Comparison of ENCODE assay signal across 18 cellular contexts in the genomic region with DNA sequence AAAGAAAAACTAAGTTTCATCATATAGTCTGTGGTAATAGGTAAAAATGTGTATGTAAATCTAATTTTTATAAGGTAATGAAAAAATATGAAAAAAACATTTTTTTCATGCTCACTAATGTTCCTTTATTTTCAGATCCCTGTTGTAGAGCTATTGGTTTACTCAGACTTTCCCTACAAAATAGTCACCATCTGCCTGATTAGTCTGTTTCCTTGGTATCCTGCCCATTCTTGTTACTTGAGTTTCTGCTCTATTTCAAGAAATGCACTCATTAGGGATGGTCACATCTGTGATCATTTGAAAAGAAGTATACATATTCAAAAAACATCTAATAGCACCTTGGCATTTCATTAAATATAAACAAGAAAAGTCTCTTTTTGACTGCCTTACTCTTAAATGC. TPM values are rescaled to one million over a fixed set of nuclear protein-coding genes. Genes with fewer than 3 reads are reported as not detected.
DNase-seq lines count a peak whose midpoint lies in the region; ATAC-seq and TF ChIP-seq lines count a peak whose summit lies in the region.
"Had no signal": no experiment of that assay in that cellular context is flagged by ENCODE, and none has a peak within 500 bp of the region (broad histone marks: within the 10 kb centered on the region; RNA-seq: fewer than 3 reads in every experiment).

No MANE protein-coding gene starts in this region.

- H2AFZ ChIP-seq in mesenchymal stem cell (ENCODE audit: low read depth, low read length) = no peak overlapping the region

- no peaks in the 10 kb centered on the region for H4K20me1 ChIP-seq in DOHH2 (ENCODE audit: control insufficient read depth, insufficient read depth, low read depth, low read length)

- no peaks in the 10 kb centered on the region for H3K79me2 ChIP-seq in DOHH2 (ENCODE audit: control insufficient read depth, low read length)

- H3K14ac ChIP-seq in mesenchymal stem cell (ENCODE audit: low read length in 2 of 2) = no peak overlapping the region

- no peak overlapping the region for H2BK15ac ChIP-seq in mesenchymal stem cell (ENCODE audit: low read depth, poor library complexity, severe bottlenecking)

- H2AK5ac ChIP-seq in mesenchymal stem cell (ENCODE audit: low read length, severe bottlenecking) = no peak overlapping the region

- H2BK120ac ChIP-seq in mesenchymal stem cell (ENCODE audit: low read depth, low read length) = no peak overlapping the region

- peak overlapping the region; percentile 14; the same call in 1 of the 2 replicates for H3K4me2 ChIP-seq in DOHH2 (ENCODE audit: low read length)
- H3K4me2 ChIP-seq in mesenchymal stem cell (ENCODE audit: low read length, poor library complexity, severe bottlenecking) = no peak overlapping the region

- ATAC-seq in HG02759 (IDR thresholded peaks at IDR 0.05; ENCODE audit: unreplicated experiment) (no peak), SK-N-SH treated with all-trans-retinoic acid at 6 μM for 48 hours (no peak)
- ATAC-seq: T-cell had no signal

- DNase-seq in NCI-H1694 treated with DMSO at 0.1 percent for 48 hours (lab: John Stamatoyannopoulos, UW) = peak; percentile 38
- DNase-seq in cerebellar cortex (ENCODE audit: low spot score) = peak; percentile 40
- no peak for DNase-seq in mesenchymal stem cell
- no peak for DNase-seq in iPS-NIHi11 (ENCODE audit: low spot score)
- DNase-seq in KBM-7 = no peak
- DNase-seq: DND-41, GF-D8, HCEC 1CT, NCI-H1417 treated with DMSO at 0.1 percent for 48 hours, NCI-H2029, NCI-H82, SHP77, T-cell had no signal

- H3K9me3 ChIP-seq in DOHH2 (ENCODE audit: control insufficient read depth, insufficient read depth, low read length) (no peaks in the 10 kb centered on the region), mesenchymal stem cell (ENCODE audit: control insufficient read depth, low read length) (no peaks in the 10 kb centered on the region)

- no peaks in the 10 kb centered on the region for H3K27me3 ChIP-seq in DOHH2 (ENCODE audit: control insufficient read depth, low read length)
- no peaks in the 10 kb centered on the region for H3K27me3 ChIP-seq in mesenchymal stem cell (ENCODE audit: control insufficient read depth in 1 of 2, insufficient read depth in 1 of 2, low read length in 2 of 2)

- H4K8ac ChIP-seq in mesenchymal stem cell (ENCODE audit: low read length) = no peak overlapping the region

- no peak overlapping the region for H2BK5ac ChIP-seq in mesenchymal stem cell (ENCODE audit: low read depth, low read length, poor library complexity, severe bottlenecking)

- no peak overlapping the region for H2BK12ac ChIP-seq in mesenchymal stem cell (ENCODE audit: low read length in 2 of 2)

- no peak overlapping the region for H3K23ac ChIP-seq in mesenchymal stem cell (ENCODE audit: low read length in 2 of 2)

- no peak overlapping the region for H3K18ac ChIP-seq in mesenchymal stem cell (ENCODE audit: low read depth in 1 of 2, low read length in 2 of 2)

- H3K9ac ChIP-seq in mesenchymal stem cell (ENCODE audit: low read length) = peak overlapping the region; percentile 55

- H3K4me3 ChIP-seq in DOHH2 (ENCODE audit: low read length) = no peak overlapping the region
- no peak overlapping the region for H3K4me3 ChIP-seq in mesenchymal stem cell (ENCODE audit: insufficient read depth in 1 of 2, low read depth in 1 of 2, low read length in 2 of 2)
- H3K4me3 ChIP-seq: SK-N-MC had no signal

- no peaks in the 10 kb centered on the region for H3F3A ChIP-seq in DOHH2 (ENCODE audit: control insufficient read depth, insufficient read depth)

- H3K4me1 ChIP-seq in DOHH2 (ENCODE audit: control insufficient read depth, low read length) = peaks cover 9% of the 10 kb centered on the region
- no peaks in the 10 kb centered on the region for H3K4me1 ChIP-seq in mesenchymal stem cell (ENCODE audit: control insufficient read depth, insufficient read depth, low read depth, low read length)

- no peak overlapping the region for H4K91ac ChIP-seq in mesenchymal stem cell (ENCODE audit: low read length)

- no peak for TF ChIP-seq CTCF in DOHH2 (IDR thresholded peaks at IDR 0.05; ENCODE audit: low read depth, low read length, poor library complexity, severe bottlenecking)

- in situ Hi-C loops in KBM-7 (cut with MboI; ENCODE audit: low pct_unique_long_range_greater_than_20kb, low sequenced_read_pairs) = no loop called here

- no peak overlapping the region for H3K27ac ChIP-seq in DOHH2 (ENCODE audit: low read depth, low read length)
- H3K27ac ChIP-seq in mesenchymal stem cell (ENCODE audit: low read length, poor library complexity, severe bottlenecking) = no peak overlapping the region
- H3K27ac ChIP-seq: C4-2B, SK-N-MC had no signal

- H3K9me2 ChIP-seq in DOHH2 (replicated peaks; ENCODE audit: control insufficient read depth, low read length) = no peaks in the 10 kb centered on the region

- H3K36me3 ChIP-seq in DOHH2 (ENCODE audit: control insufficient read depth, low read length) (no peaks in the 10 kb centered on the region), mesenchymal stem cell (ENCODE audit: control insufficient read depth in 1 of 2, insufficient read depth in 2 of 2, low read depth in 1 of 2, low read length in 2 of 2) (no peaks in the 10 kb centered on the region)

- H3K4ac ChIP-seq in mesenchymal stem cell (ENCODE audit: low read depth in 1 of 2, low read length in 2 of 2) = no peak overlapping the region

- no peaks in the 10 kb centered on the region for H3K79me1 ChIP-seq in mesenchymal stem cell (replicated peaks; ENCODE audit: low read length, poor library complexity, severe bottlenecking)

TF ChIP-seq in SK-N-SH treated with all-trans-retinoic acid at 6 μM for 48 hours, 23 proteins besides CTCF, POLR2A, EP300 and RAD21 (continues in another document):
- TF ChIP-seq BACH2 (CRISPR knock-in tag; IDR thresholded peaks at IDR 0.05; ENCODE audit: borderline replicate concordance) (no peak), ZFP30 (CRISPR knock-in tag; IDR thresholded peaks at IDR 0.05) (no peak), ARNTL (CRISPR knock-in tag; IDR thresholded peaks at IDR 0.05; ENCODE audit: borderline replicate concordance, low read depth) (no peak), ISL1 (CRISPR knock-in tag; IDR thresholded peaks at IDR 0.05) (no peak), ZNF565 (CRISPR knock-in tag; conservative IDR thresholded peaks at IDR 0.05; ENCODE audit: low read depth) (no peak), PPARA (CRISPR knock-in tag; IDR thresholded peaks at IDR 0.05; ENCODE audit: borderline replicate concordance) (no peak), TOX (CRISPR knock-in tag; IDR thresholded peaks at IDR 0.05; ENCODE audit: borderline replicate concordance) (no peak), GLIS3 (CRISPR knock-in tag; IDR thresholded peaks at IDR 0.05) (no peak), OSR1 (CRISPR knock-in tag; IDR thresholded peaks at IDR 0.05) (no peak), TCF4 (CRISPR knock-in tag; IDR thresholded peaks at IDR 0.05; ENCODE audit: borderline replicate concordance) (no peak), CSDC2 (CRISPR knock-in tag; IDR thresholded peaks at IDR 0.05) (no peak), ZC3H10 (CRISPR knock-in tag; IDR thresholded peaks at IDR 0.05) (no peak), ESRRG (CRISPR knock-in tag; IDR thresholded peaks at IDR 0.05) (no peak)
- TF ChIP-seq, protein P1, sequence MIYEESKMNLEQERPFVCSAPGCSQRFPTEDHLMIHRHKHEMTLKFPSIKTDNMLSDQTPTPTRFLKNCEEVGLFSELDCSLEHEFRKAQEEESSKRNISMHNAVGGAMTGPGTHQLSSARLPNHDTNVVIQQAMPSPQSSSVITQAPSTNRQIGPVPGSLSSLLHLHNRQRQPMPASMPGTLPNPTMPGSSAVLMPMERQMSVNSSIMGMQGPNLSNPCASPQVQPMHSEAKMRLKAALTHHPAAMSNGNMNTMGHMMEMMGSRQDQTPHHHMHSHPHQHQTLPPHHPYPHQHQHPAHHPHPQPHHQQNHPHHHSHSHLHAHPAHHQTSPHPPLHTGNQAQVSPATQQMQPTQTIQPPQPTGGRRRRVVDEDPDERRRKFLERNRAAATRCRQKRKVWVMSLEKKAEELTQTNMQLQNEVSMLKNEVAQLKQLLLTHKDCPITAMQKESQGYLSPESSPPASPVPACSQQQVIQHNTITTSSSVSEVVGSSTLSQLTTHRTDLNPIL (CRISPR knock-in tag; IDR thresholded peaks at IDR 0.05; ENCODE audit: low read depth) = no peak
- TF ChIP-seq, protein P2, sequence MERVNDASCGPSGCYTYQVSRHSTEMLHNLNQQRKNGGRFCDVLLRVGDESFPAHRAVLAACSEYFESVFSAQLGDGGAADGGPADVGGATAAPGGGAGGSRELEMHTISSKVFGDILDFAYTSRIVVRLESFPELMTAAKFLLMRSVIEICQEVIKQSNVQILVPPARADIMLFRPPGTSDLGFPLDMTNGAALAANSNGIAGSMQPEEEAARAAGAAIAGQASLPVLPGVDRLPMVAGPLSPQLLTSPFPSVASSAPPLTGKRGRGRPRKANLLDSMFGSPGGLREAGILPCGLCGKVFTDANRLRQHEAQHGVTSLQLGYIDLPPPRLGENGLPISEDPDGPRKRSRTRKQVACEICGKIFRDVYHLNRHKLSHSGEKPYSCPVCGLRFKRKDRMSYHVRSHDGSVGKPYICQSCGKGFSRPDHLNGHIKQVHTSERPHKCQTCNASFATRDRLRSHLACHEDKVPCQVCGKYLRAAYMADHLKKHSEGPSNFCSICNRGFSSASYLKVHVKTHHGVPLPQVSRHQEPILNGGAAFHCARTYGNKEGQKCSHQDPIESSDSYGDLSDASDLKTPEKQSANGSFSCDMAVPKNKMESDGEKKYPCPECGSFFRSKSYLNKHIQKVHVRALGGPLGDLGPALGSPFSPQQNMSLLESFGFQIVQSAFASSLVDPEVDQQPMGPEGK (CRISPR knock-in tag; IDR thresholded peaks at IDR 0.05; ENCODE audit: borderline replicate concordance) = no peak
- TF ChIP-seq, protein P3, sequence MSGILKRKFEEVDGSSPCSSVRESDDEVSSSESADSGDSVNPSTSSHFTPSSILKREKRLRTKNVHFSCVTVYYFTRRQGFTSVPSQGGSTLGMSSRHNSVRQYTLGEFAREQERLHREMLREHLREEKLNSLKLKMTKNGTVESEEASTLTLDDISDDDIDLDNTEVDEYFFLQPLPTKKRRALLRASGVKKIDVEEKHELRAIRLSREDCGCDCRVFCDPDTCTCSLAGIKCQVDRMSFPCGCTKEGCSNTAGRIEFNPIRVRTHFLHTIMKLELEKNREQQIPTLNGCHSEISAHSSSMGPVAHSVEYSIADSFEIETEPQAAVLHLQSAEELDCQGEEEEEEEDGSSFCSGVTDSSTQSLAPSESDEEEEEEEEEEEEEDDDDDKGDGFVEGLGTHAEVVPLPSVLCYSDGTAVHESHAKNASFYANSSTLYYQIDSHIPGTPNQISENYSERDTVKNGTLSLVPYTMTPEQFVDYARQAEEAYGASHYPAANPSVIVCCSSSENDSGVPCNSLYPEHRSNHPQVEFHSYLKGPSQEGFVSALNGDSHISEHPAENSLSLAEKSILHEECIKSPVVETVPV (CRISPR knock-in tag; IDR thresholded peaks at IDR 0.05) = no peak

RNA-seq across cellular contexts. Expression of a gene that starts 21.6 kb away (rescaled TPM):
- polyA plus RNA-seq in mesenchymal stem cell (2013, experiment 1 of 2) = 28.5 TPM
- polyA plus RNA-seq in mesenchymal stem cell (2013, experiment 2 of 2) = 30.0 TPM

Comparison
In these comparisons a context has a peak if more than half of its experiments do, and no peak if none do; other contexts are left out.
1. DNase-seq: peak in NCI-H1694 treated with DMSO at 0.1 percent for 48 hours (single experiment) and cerebellar cortex (single experiment); none in mesenchymal stem cell (single experiment), iPS-NIHi11 (single experiment) and KBM-7 (single experiment).